In the genomic region with DNA sequence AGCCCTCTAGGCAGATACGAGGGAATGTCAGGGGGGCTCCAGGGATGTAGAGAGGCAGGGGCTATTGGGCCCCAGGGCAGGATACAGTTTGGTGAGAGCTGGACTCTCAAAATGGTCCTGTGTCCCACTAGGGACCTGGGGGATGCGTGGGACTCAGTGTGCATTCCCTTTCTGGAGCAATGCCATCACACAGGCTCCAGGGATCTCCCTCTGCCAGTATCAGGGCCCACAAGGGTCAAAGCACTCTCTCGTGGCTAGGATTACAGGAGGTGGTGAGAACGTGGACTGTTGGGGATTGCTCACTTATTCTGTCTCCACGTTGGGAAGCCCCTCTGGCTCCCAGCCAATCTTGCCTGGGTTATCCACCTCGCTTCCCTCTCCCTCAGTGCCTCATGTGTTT, we compare ENCODE assay signal across 19 cellular contexts. TPM values are rescaled to one million over a fixed set of nuclear protein-coding genes. Genes with fewer than 3 reads are reported as not detected.
DNase-seq lines count a peak whose midpoint lies in the region; ATAC-seq and TF ChIP-seq lines count a peak whose summit lies in the region.
"Had no signal": no experiment of that assay in that cellular context is flagged by ENCODE, and none has a peak within 500 bp of the region (broad histone marks: within the 10 kb centered on the region; RNA-seq: fewer than 3 reads in every experiment).

No MANE protein-coding gene starts in this region.

- DNase-seq in caudate nucleus (lab: John Stamatoyannopoulos, UW) (no peak), heart right ventricle (no peak), right cardiac atrium (peak in 1 of 3 donors; percentile 34), EL (no peak), NCI-H345 (lab: John Stamatoyannopoulos, UW) (no peak)
- DNase-seq: Caco-2; CD4-positive, CD25-positive, alpha-beta regulatory T cell; CD8-positive, alpha-beta T cell; DMS153; DND-41; GDM1; GOT3; HFFc6 had no signal

- H3K27ac ChIP-seq in BLaER1 (no peak overlapping the region), caudate nucleus (ENCODE audit: low read depth, low read length) (peak overlapping the region; percentile 76), heart right ventricle (peak overlapping the region in 6 of 10 donors; percentile 5 to 65 (median 34)), right cardiac atrium (ENCODE audit: low read length) (no peak overlapping the region)
- H3K27ac ChIP-seq: C4-2B had no signal

- no peak overlapping the region for H3K9ac ChIP-seq in BLaER1

- intact Hi-C loops in heart right ventricle (cut with DNase I): no loop called here
- intact Hi-C loops in right cardiac atrium (cut with DNase I): no loop called here

- H3K36me3 ChIP-seq in BLaER1 (peaks cover 57% of the 10 kb centered on the region), heart right ventricle (peaks cover 0 to 21% (median 0%) of the 10 kb centered on the region in 9 donors)

- ATAC-seq in heart right ventricle: peak in 6 of 8 donors; percentile 31 to 63 (median 40)
- ATAC-seq in right cardiac atrium: peak; percentile 11 to 23
- no peak for ATAC-seq in HG03439 (IDR thresholded peaks at IDR 0.05; ENCODE audit: unreplicated experiment)
- ATAC-seq: CD8-positive, alpha-beta T cell; GM12878 had no signal

- 58 to 71% methylated on average over 6 of the region's 6 CpGs for WGBS in heart right ventricle, 2 donors
- WGBS in right cardiac atrium: 66% methylated on average over 6 of the region's 6 CpGs

- H3K4me2 ChIP-seq in BLaER1: no peak overlapping the region

- peak overlapping the region; percentile 42 for H3K4me3 ChIP-seq in BLaER1
- H3K4me3 ChIP-seq in heart right ventricle: no peak overlapping the region
- no peak overlapping the region for H3K4me3 ChIP-seq in right cardiac atrium (ENCODE audit: low read length)
- H3K4me3 ChIP-seq: GM12878, HAP-1 had no signal

- H4K20me1 ChIP-seq in BLaER1: no peaks in the 10 kb centered on the region; the same call in 1 of the 2 replicates

- no peaks in the 10 kb centered on the region for H3K4me1 ChIP-seq in BLaER1
- H3K4me1 ChIP-seq in heart right ventricle: peaks cover 2 to 55% (median 25%) of the 10 kb centered on the region in 9 donors
- H3K4me1 ChIP-seq in right cardiac atrium (ENCODE audit: control insufficient read depth, insufficient read depth, low read length): peaks cover 5% of the 10 kb centered on the region
- H3K4me1 ChIP-seq: Caco-2, HAP-1 had no signal

- TF ChIP-seq CTCF in heart right ventricle (IDR thresholded peaks at IDR 0.05): no peak

- no peaks in the 10 kb centered on the region for H3K27me3 ChIP-seq in BLaER1
- H3K27me3 ChIP-seq in heart right ventricle: no peaks in the 10 kb centered on the region
- no peaks in the 10 kb centered on the region for H3K27me3 ChIP-seq in right cardiac atrium (ENCODE audit: control insufficient read depth, insufficient read depth)

- H3K9me3 ChIP-seq in BLaER1 (peaks cover 52% of the 10 kb centered on the region), heart right ventricle (peaks cover 0 to 18% (median 0%) of the 10 kb centered on the region in 11 donors), right cardiac atrium (ENCODE audit: control insufficient read depth, low read length) (no peaks in the 10 kb centered on the region)
- H3K9me3 ChIP-seq: Caco-2 had no signal

RNA-seq across cellular contexts. Expression of gene KIAA0319L, which starts 25.8 kb away (rescaled TPM):
- total RNA-seq in heart right ventricle (10 to 100 TPM; 57.9 to 84.3 (median 78.3) TPM), right cardiac atrium (10 to 100 TPM; 53.5 to 67.0 (median 60.0) TPM)
- polyA plus RNA-seq in heart right ventricle (10 to 100 TPM; 26.0 to 28.0 TPM), right cardiac atrium (31.8 TPM)

RNA-seq across cellular contexts. Expression of gene NCDN, which starts 26.2 kb away (rescaled TPM):
- total RNA-seq in heart right ventricle (10 to 100 TPM; 20.3 to 51.7 (median 34.5) TPM), right cardiac atrium (10 to 100 TPM; 26.4 to 41.6 (median 35.1) TPM)
- polyA plus RNA-seq in heart right ventricle (10 to 100 TPM; 15.3 to 15.8 TPM), right cardiac atrium (21.2 TPM)

RNA-seq across cellular contexts. Expression of gene TFAP2E, which starts 41.7 kb away (rescaled TPM):
- under 1 TPM in 7 of 10 donors, not detected in 3; 0.18 to 0.56 (median 0.40) TPM for total RNA-seq in heart right ventricle
- 1 to 10 TPM in 1 of 2 donors, under 1 TPM in 1; 0.22 to 1.4 TPM for polyA plus RNA-seq in heart right ventricle
- total RNA-seq in right cardiac atrium: under 1 TPM; 0.17 to 0.31 (median 0.27) TPM
- polyA plus RNA-seq in right cardiac atrium: 0.34 TPM
- total RNA-seq: A172 had no signal

Comparison
In these comparisons a context has a peak if more than half of its experiments do, and no peak if none do; other contexts are left out.
1. H3K27ac ChIP-seq: peak in caudate nucleus (single experiment) and heart right ventricle (6 of 10); none in BLaER1 (single experiment) and right cardiac atrium (single experiment).